In the genomic region with DNA sequence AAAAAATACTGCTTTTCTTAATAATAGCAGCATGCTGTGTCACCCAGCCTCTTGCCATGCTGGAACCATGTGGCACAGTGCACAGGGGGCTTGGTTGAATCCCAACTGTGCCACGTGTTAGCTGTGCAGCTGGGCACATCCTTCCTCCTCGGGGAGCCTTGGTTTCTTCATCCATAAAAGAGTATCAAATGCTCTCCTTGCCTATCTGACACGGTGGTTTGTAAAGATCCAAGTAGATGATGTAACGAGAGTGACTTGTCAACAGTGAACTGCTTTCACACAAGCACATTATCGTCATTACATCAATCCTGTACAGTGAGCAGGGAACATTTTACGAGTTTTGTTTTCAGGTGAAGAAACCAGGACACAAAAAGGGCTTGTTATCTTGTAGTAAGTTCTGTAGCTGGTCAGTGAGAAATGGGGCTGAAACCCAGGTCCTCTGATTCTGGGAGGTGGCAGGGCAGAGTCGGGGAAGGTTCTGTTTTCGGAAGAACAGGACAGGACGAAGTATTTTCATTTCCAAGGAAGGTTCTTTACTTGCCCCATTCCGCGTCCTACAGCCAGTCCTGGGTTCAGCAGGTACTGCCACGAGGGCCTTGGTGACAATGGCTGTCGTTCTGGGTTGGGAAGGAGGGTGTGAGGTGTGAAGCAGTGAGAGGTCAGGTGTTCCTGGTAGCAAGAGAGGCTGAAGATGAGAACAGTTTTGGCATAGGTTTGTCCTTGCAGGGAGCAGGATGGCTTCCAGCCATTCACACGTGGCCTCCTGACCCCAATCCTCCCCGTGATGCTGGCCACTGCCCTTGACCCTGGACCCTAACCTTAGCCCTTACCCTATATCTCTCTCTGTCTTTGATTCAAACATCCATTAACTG, we compare ENCODE assay signal across 14 cellular contexts.
"Had no signal": no experiment of that assay in that cellular context is flagged by ENCODE, and none has a peak within 500 bp of the region (broad histone marks: within the 10 kb centered on the region; RNA-seq: fewer than 3 reads in every experiment).

No MANE protein-coding gene starts in this region.

- H3K4me3 ChIP-seq: adrenal gland, dorsolateral prefrontal cortex, right lobe of liver, spleen, vagina had no signal

- DNase-seq: activated CD4-positive, alpha-beta T cell treated with anti-CD3 and anti-CD28 coated beads, Interleukin-2, amount 10 ng/mL, durations not matched to agents 7 days and 5 days; activated naive CD4-positive, alpha-beta T cell treated with anti-CD3 and anti-CD28 coated beads, Interleukin-2, amount 50 U/mL, for 16 hours; foreskin keratinocyte; kidney glomerular epithelial cell; spleen; stimulated activated CD4-positive, alpha-beta T cell treated with anti-CD3 and anti-CD28 coated beads, Interleukin-1b, Interleukin-23, amount 100 ng/mL, for 48 hours had no signal

- H3K4me3 Mint-ChIP-seq: activated CD4-positive, alpha-beta T cell treated with anti-CD3 and anti-CD28 coated beads, Interleukin-2, amount 10 ng/mL, durations not matched to agents 7 days and 5 days; activated T-helper 17 cell treated with anti-CD3 and anti-CD28 coated beads, Interleukin-2, amount 50 U/mL, for 72 hours; T-helper 2 cell treated with Interferon-gamma antibody and Interleukin-4, amounts not matched to agents 5 μg/mL and 100 μg/mL, for 36 hours had no signal

- H3K9me3 ChIP-seq: adrenal gland, right lobe of liver, spleen, vagina had no signal

- FAIRE-seq: endometrium had no signal

- H3K4me1 ChIP-seq: adrenal gland, foreskin keratinocyte, right lobe of liver, spleen, vagina had no signal

- H3K27ac Mint-ChIP-seq: activated CD4-positive, alpha-beta T cell treated with anti-CD3 and anti-CD28 coated beads, Interleukin-2, amount 10 ng/mL, durations not matched to agents 7 days and 5 days; activated T-helper 17 cell treated with anti-CD3 and anti-CD28 coated beads, Interleukin-2, amount 50 U/mL, for 72 hours; T-helper 2 cell treated with Interferon-gamma antibody and Interleukin-4, amounts not matched to agents 5 μg/mL and 100 μg/mL, for 36 hours had no signal

- H3K27ac ChIP-seq: adrenal gland, dorsolateral prefrontal cortex, foreskin keratinocyte, right lobe of liver, spleen, vagina had no signal

- H3K27me3 ChIP-seq: foreskin keratinocyte, right lobe of liver, spleen, vagina had no signal

- H3K36me3 ChIP-seq: adrenal gland, right lobe of liver, spleen, vagina had no signal

- ATAC-seq: activated T-helper 17 cell treated with anti-CD3 and anti-CD28 coated beads, Interleukin-2, amount 50 U/mL, for 72 hours; esophagus mucosa; foreskin keratinocyte; right lobe of liver had no signal

- H3K9me3 Mint-ChIP-seq: activated CD4-positive, alpha-beta T cell treated with anti-CD3 and anti-CD28 coated beads, Interleukin-2, amount 10 ng/mL, durations not matched to agents 7 days and 5 days; activated T-helper 17 cell treated with anti-CD3 and anti-CD28 coated beads, Interleukin-2, amount 50 U/mL, for 72 hours; T-helper 2 cell treated with Interferon-gamma antibody and Interleukin-4, amounts not matched to agents 5 μg/mL and 100 μg/mL, for 36 hours had no signal
